Comparison of ENCODE assay signal across 21 cellular contexts in genomic region chr18:10833656-10834055, GRCh38.
DNase-seq lines count a peak whose midpoint lies in the region; ATAC-seq and TF ChIP-seq lines count a peak whose summit lies in the region.
"Had no signal": no experiment of that assay in that cellular context is flagged by ENCODE, and none has a peak within 500 bp of the region (broad histone marks: within the 10 kb centered on the region; RNA-seq: fewer than 3 reads in every experiment).

No MANE protein-coding gene starts in this region.

- no peak overlapping the region for H2AFZ ChIP-seq in trophoblast cell (ENCODE audit: insufficient read depth, low read length, poor library complexity)
- H2AFZ ChIP-seq: GM23338 had no signal

- no peak overlapping the region for H4K91ac ChIP-seq in trophoblast cell (ENCODE audit: low read depth, low read length)

- H3K9me3 ChIP-seq in trophoblast cell (ENCODE audit: insufficient read depth, low read depth, low read length) (no peaks in the 10 kb centered on the region), lower lobe of right lung (no peaks in the 10 kb centered on the region)
- H3K9me3 ChIP-seq: BE2C had no signal

- TF ChIP-seq CTCF in chondrocyte (IDR thresholded peaks at IDR 0.05) (no peak), fibroblast of villous mesenchyme (IDR thresholded peaks at IDR 0.05; ENCODE audit: insufficient read depth, low read depth, low read length) (no peak), lower lobe of right lung (IDR thresholded peaks at IDR 0.05) (no peak)

- H2BK120ac ChIP-seq in trophoblast cell (ENCODE audit: insufficient read depth, low read length, poor library complexity) = peak overlapping the region; percentile 43

- intact Hi-C loops in lower lobe of right lung (cut with DNase I) = no loop called here

- no peak overlapping the region for H3K4me3 Mint-ChIP-seq in chondrocyte (ENCODE audit: unreplicated experiment)
- H3K4me3 Mint-ChIP-seq: CD14-positive monocyte; CD4-positive, alpha-beta T cell; CD8-positive, alpha-beta memory T cell; GM23338; H9 had no signal

- H4K12ac ChIP-seq in trophoblast cell (ENCODE audit: low read depth, low read length) = no peak overlapping the region

- no peak overlapping the region for H3K4ac ChIP-seq in trophoblast cell (ENCODE audit: low read depth, low read length)

- peaks cover 7% of the 10 kb centered on the region for H3K79me1 ChIP-seq in trophoblast cell (ENCODE audit: low read length)

- H4K8ac ChIP-seq in trophoblast cell (ENCODE audit: low read depth, low read length) = no peak overlapping the region

- no peaks in the 10 kb centered on the region for H3K79me2 ChIP-seq in trophoblast cell (ENCODE audit: control insufficient read depth, insufficient read depth, low read length, poor library complexity)

- no peak overlapping the region for H3K23ac ChIP-seq in trophoblast cell (ENCODE audit: low read length)

- no peak for ATAC-seq in lower lobe of right lung
- ATAC-seq: A549, GM23338, HCT116 had no signal

- H3K14ac ChIP-seq in trophoblast cell (ENCODE audit: low read length) = no peak overlapping the region

- H3K27ac ChIP-seq in trophoblast cell (ENCODE audit: low read depth, low read length) = peak overlapping the region; percentile 18
- no peak overlapping the region for H3K27ac ChIP-seq in lower lobe of right lung
- H3K27ac ChIP-seq: A549; BLaER1 treated with 17β-estradiol and CSF1 and Interleukin-3, amounts not matched to agents 10 nM and 100 nM had no signal

- no peak overlapping the region for H2AK5ac ChIP-seq in trophoblast cell (ENCODE audit: low read length)

- H3K4me1 ChIP-seq in trophoblast cell (ENCODE audit: control insufficient read depth in 1 of 2, insufficient read depth in 2 of 2, low read length in 2 of 2) = peaks cover 2% of the 10 kb centered on the region in 2 experiments
- H3K4me1 ChIP-seq in lower lobe of right lung = no peaks in the 10 kb centered on the region
- H3K4me1 ChIP-seq: A549; BE2C; BLaER1 treated with 17β-estradiol and CSF1 and Interleukin-3, amounts not matched to agents 10 nM and 100 nM had no signal

- H3K27me3 Mint-ChIP-seq in chondrocyte (ENCODE audit: low read depth) = no peaks in the 10 kb centered on the region

- WGBS in trophoblast cell (ENCODE audit: extremely low coverage, insufficient coverage, insufficient read length) = no CpG with 5 or more reads among the region's 2 CpGs

- H3K36me3 ChIP-seq in trophoblast cell (ENCODE audit: control insufficient read depth in 1 of 2, insufficient read depth in 2 of 2, low read length in 2 of 2) (no peaks in the 10 kb centered on the region), lower lobe of right lung (no peaks in the 10 kb centered on the region)
- H3K36me3 ChIP-seq: BE2C; BLaER1 treated with 17β-estradiol and CSF1 and Interleukin-3, amounts not matched to agents 10 nM and 100 nM had no signal

- no peak overlapping the region for H3K4me3 ChIP-seq in fibroblast of villous mesenchyme (ENCODE audit: low read depth, low read length)
- no peak overlapping the region for H3K4me3 ChIP-seq in trophoblast cell (ENCODE audit: low read depth, low read length)
- no peak overlapping the region for H3K4me3 ChIP-seq in lower lobe of right lung
- H3K4me3 ChIP-seq: A549; BLaER1 treated with 17β-estradiol and CSF1 and Interleukin-3, amounts not matched to agents 10 nM and 100 nM; GM23338 had no signal

- no peak overlapping the region for H3K4me2 ChIP-seq in trophoblast cell (ENCODE audit: low read length)
- H3K4me2 ChIP-seq: A549; BLaER1 treated with 17β-estradiol and CSF1 and Interleukin-3, amounts not matched to agents 10 nM and 100 nM; GM23338 had no signal

- H3K36me3 Mint-ChIP-seq in chondrocyte (ENCODE audit: low read depth) = peaks cover 24% of the 10 kb centered on the region
- H3K36me3 Mint-ChIP-seq: CD14-positive monocyte; CD8-positive, alpha-beta memory T cell had no signal

- no peak overlapping the region for H2BK12ac ChIP-seq in trophoblast cell (ENCODE audit: low read length)

- H3K18ac ChIP-seq in trophoblast cell (ENCODE audit: low read length) = no peak overlapping the region

- H3K27ac Mint-ChIP-seq in chondrocyte (ENCODE audit: unreplicated experiment) = peak overlapping the region; percentile 53
- H3K27ac Mint-ChIP-seq: CD4-positive, alpha-beta T cell; CD8-positive, alpha-beta memory T cell; GM23338 had no signal

- H3K27me3 ChIP-seq in trophoblast cell (ENCODE audit: insufficient read depth, low read length) (no peaks in the 10 kb centered on the region), lower lobe of right lung (ENCODE audit: low read depth) (no peaks in the 10 kb centered on the region)
- H3K27me3 ChIP-seq: BE2C; BLaER1 treated with 17β-estradiol and CSF1 and Interleukin-3, amounts not matched to agents 10 nM and 100 nM had no signal

- H3K9ac ChIP-seq in trophoblast cell (ENCODE audit: low read length) = no peak overlapping the region
- H3K9ac ChIP-seq: BLaER1 treated with 17β-estradiol and CSF1 and Interleukin-3, amounts not matched to agents 10 nM and 100 nM had no signal

- H2BK5ac ChIP-seq in trophoblast cell (ENCODE audit: low read depth, low read length, poor library complexity) = no peak overlapping the region

- H3K4me1 Mint-ChIP-seq in chondrocyte (ENCODE audit: low read depth) = peaks cover 45% of the 10 kb centered on the region
- H3K4me1 Mint-ChIP-seq: CD14-positive monocyte; CD8-positive, alpha-beta memory T cell; GM23338 had no signal

- H3K9me3 Mint-ChIP-seq in chondrocyte (ENCODE audit: low read depth) = peaks cover 9% of the 10 kb centered on the region
- H3K9me3 Mint-ChIP-seq: CD4-positive, alpha-beta T cell had no signal

- no peak for DNase-seq in chondrocyte (ENCODE audit: low spot score)
- peak; percentile 16 for DNase-seq in fibroblast of villous mesenchyme (ENCODE audit: low read depth)
- no peak for DNase-seq in trophoblast cell
- no peak for DNase-seq in lower lobe of right lung
- no peak for DNase-seq in effector CD4-positive, alpha-beta T cell
- DNase-seq in iPS-NIHi7 (ENCODE audit: extremely low spot score) = no peak
- DNase-seq: 8988T; ACHN; AML-193; BE2C; CD4-positive, alpha-beta T cell; CD8-positive, alpha-beta memory T cell; DMS 273 treated with DMSO at 0.1 percent for 48 hours; DMS79; GF-D8; H9 had no signal
